ENCODE assay signal across 1 cellular context in genomic region chr21:34817821-34818662, GRCh38.
A peak's percentile ranks its signal among the peaks of the same experiment; 100 is the strongest.
TF ChIP-seq lines count a peak whose summit lies in the region.

No MANE protein-coding gene starts in this region.

TF ChIP-seq in HepG2, 621 proteins besides CTCF, POLR2A, EP300 and RAD21 (continued from another document and continues in another):
- TF ChIP-seq POGK (CRISPR knock-in tag; conservative IDR thresholded peaks at IDR 0.05) = 0 out of 2 replicates have a peak, but pooled peaks have one; percentile 34
- TF ChIP-seq NRL (CRISPR knock-in tag; IDR thresholded peaks at IDR 0.05; ENCODE audit: borderline replicate concordance) = peak; percentile 16; the same call in 1 of the 2 replicates
- no peak for TF ChIP-seq ZNF235 (CRISPR knock-in tag; IDR thresholded peaks at IDR 0.05; ENCODE audit: borderline replicate concordance)
- peak; percentile 79 for TF ChIP-seq HNF4G (IDR thresholded peaks at IDR 0.05; ENCODE audit: borderline replicate concordance, low read depth, low read length)
- TF ChIP-seq HNF4G (CRISPR knock-in tag; IDR thresholded peaks at IDR 0.05; ENCODE audit: borderline replicate concordance, low read depth) = peak; percentile 89; the same call in 1 of the 2 replicates
- 0 out of 2 replicates have a peak, but pooled peaks have one; percentile 22 for TF ChIP-seq ZFP1 (CRISPR knock-in tag; IDR thresholded peaks at IDR 0.05)
- TF ChIP-seq SRY (CRISPR knock-in tag; IDR thresholded peaks at IDR 0.05) = no peak
- TF ChIP-seq HOMEZ (CRISPR knock-in tag; IDR thresholded peaks at IDR 0.05; ENCODE audit: low read depth) = no peak
- TF ChIP-seq ARNT (IDR thresholded peaks at IDR 0.05) = no peak
- no peak for TF ChIP-seq ATM (IDR thresholded peaks at IDR 0.05; ENCODE audit: borderline replicate concordance)
- no peak for TF ChIP-seq NFE2L2 (IDR thresholded peaks at IDR 0.05; ENCODE audit: low read length)
- TF ChIP-seq NKX3-1 (CRISPR knock-in tag; IDR thresholded peaks at IDR 0.05) = no peak
- TF ChIP-seq FIP1L1 (IDR thresholded peaks at IDR 0.05; ENCODE audit: borderline replicate concordance, insufficient read depth, low read depth, low read length) = no peak
- peak; percentile 76; the same call in 1 of the 2 replicates for TF ChIP-seq ZSCAN9 (CRISPR knock-in tag; IDR thresholded peaks at IDR 0.05; ENCODE audit: borderline replicate concordance)
- TF ChIP-seq MYC (CRISPR knock-in tag; IDR thresholded peaks at IDR 0.05; ENCODE audit: borderline replicate concordance) = no peak; the same call in 1 of the 2 replicates
- peak; percentile 61; the same call in 1 of the 2 replicates for TF ChIP-seq TCF7 (IDR thresholded peaks at IDR 0.05; ENCODE audit: low read depth)
- peak; percentile 26; the same call in 1 of the 2 replicates for TF ChIP-seq PHF20 (CRISPR knock-in tag; IDR thresholded peaks at IDR 0.05)
- no peak for TF ChIP-seq THYN1 (CRISPR knock-in tag; IDR thresholded peaks at IDR 0.05; ENCODE audit: borderline replicate concordance, low read depth)
- no peak for TF ChIP-seq ZNF580 (CRISPR knock-in tag; IDR thresholded peaks at IDR 0.05; ENCODE audit: borderline replicate concordance, low read depth)
- TF ChIP-seq PRDM10 (CRISPR knock-in tag; IDR thresholded peaks at IDR 0.05; ENCODE audit: low read depth) = peak; percentile 41; the same call in 1 of the 2 replicates
- TF ChIP-seq ZNF691 (CRISPR knock-in tag; IDR thresholded peaks at IDR 0.05; ENCODE audit: borderline replicate concordance, low read depth) = no peak; the same call in 1 of the 2 replicates
- peak; percentile 66 for TF ChIP-seq ARID3A (IDR thresholded peaks at IDR 0.05; ENCODE audit: low read depth, low read length)
- no peak for TF ChIP-seq ZSCAN21 (CRISPR knock-in tag; IDR thresholded peaks at IDR 0.05; ENCODE audit: borderline replicate concordance)
- TF ChIP-seq NFATC3 (CRISPR knock-in tag; IDR thresholded peaks at IDR 0.05) = no peak
- TF ChIP-seq SNAPC2 (CRISPR knock-in tag; IDR thresholded peaks at IDR 0.05) = no peak
- TF ChIP-seq CREM (IDR thresholded peaks at IDR 0.05) = peak; percentile 52; the same call in 1 of the 2 replicates
- no peak for TF ChIP-seq CREM (CRISPR knock-in tag; IDR thresholded peaks at IDR 0.05)
- no peak for TF ChIP-seq HES4 (CRISPR knock-in tag; IDR thresholded peaks at IDR 0.05; ENCODE audit: borderline replicate concordance)
- TF ChIP-seq UBTF (CRISPR knock-in tag; IDR thresholded peaks at IDR 0.05) = peak; percentile 19; the same call in 1 of the 2 replicates
- TF ChIP-seq NFKBIZ (CRISPR knock-in tag; IDR thresholded peaks at IDR 0.05) = peak; percentile 25; the same call in 1 of the 2 replicates
- no peak for TF ChIP-seq RFX1 (IDR thresholded peaks at IDR 0.05)
- peak; percentile 58; the same call in 1 of the 2 replicates for TF ChIP-seq ZNF350 (CRISPR knock-in tag; IDR thresholded peaks at IDR 0.05; ENCODE audit: borderline replicate concordance, low read depth)
- TF ChIP-seq HDAC2 (CRISPR knock-in tag; IDR thresholded peaks at IDR 0.05) = peak; percentile 69; the same call in 1 of the 2 replicates
- TF ChIP-seq SIN3B (IDR thresholded peaks at IDR 0.05; ENCODE audit: low read length) = no peak
- 0 out of 2 replicates have a peak, but pooled peaks have one; percentile 36 for TF ChIP-seq ZBTB26 (CRISPR knock-in tag; IDR thresholded peaks at IDR 0.05; ENCODE audit: borderline replicate concordance)
- TF ChIP-seq ISL2 (CRISPR knock-in tag; IDR thresholded peaks at IDR 0.05) = peak; percentile 49; the same call in 1 of the 2 replicates
- no peak for TF ChIP-seq ZSCAN22 (CRISPR knock-in tag; IDR thresholded peaks at IDR 0.05)
- no peak; the same call in 1 of the 2 replicates for TF ChIP-seq PBX2 (CRISPR knock-in tag; IDR thresholded peaks at IDR 0.05)
- no peak for TF ChIP-seq ZNF800 (CRISPR knock-in tag; IDR thresholded peaks at IDR 0.05)
